In the genomic region with DNA sequence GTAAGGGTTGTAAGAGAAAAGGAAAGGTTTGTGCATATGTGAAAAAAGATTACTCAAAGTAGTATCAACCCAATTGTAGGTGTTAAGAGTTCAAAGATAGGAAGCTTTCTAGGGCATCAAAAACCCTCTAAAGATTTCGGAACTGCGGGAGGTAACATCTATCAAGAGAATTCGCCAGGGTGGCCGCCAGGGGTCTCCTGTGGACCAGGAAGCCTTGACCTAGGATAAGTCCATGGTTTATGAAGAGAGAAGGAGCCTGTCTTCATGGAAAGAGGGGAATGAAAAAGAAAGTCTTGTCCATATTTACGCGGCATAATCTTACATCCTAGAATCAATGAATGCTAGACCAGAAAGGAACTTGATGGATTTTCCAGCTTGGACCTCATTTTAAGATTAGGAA, we compare ENCODE assay signal across 7 cellular contexts.
A peak's percentile ranks its signal among the peaks of the same experiment; 100 is the strongest.
DNase-seq lines count a peak whose midpoint lies in the region; ATAC-seq and TF ChIP-seq lines count a peak whose summit lies in the region.

No MANE protein-coding gene starts in this region.

- intact Hi-C loops in PC-9 (cut with micrococcal nuclease; ENCODE audit: unreplicated experiment): loop anchor here (1.0 to 10.0 kb wide), 3 partner anchors 720 to 1975 kb away; no protein-coding TSS in a partner anchor

- peaks cover 27% of the 10 kb centered on the region for H3K27me3 Mint-ChIP-seq in mesothelial cell of epicardium (ENCODE audit: low read depth)

- ATAC-seq in HG02884 (IDR thresholded peaks at IDR 0.05; ENCODE audit: unreplicated experiment) (peak; percentile 53), HG03378 (IDR thresholded peaks at IDR 0.05; ENCODE audit: unreplicated experiment) (no peak)

- POLR2A ChIA-PET in PC-9 (lab: Charles Lee; ENCODE audit: unreplicated experiment): no interaction called here

- no peak overlapping the region for H3K27ac Mint-ChIP-seq in mesothelial cell of epicardium

- no peaks in the 10 kb centered on the region for H3K9me3 Mint-ChIP-seq in mesothelial cell of epicardium

- no peaks in the 10 kb centered on the region for H3K36me3 ChIP-seq in PC-9 (ENCODE audit: low read depth)

- no peaks in the 10 kb centered on the region for H3K4me1 Mint-ChIP-seq in mesothelial cell of epicardium

- no peaks in the 10 kb centered on the region for H3K4me1 ChIP-seq in PC-9 (replicated peaks; ENCODE audit: insufficient read depth)

- H4K20me1 ChIP-seq in PC-9 (ENCODE audit: insufficient read depth): no peaks in the 10 kb centered on the region

- no peaks in the 10 kb centered on the region for H3K27me3 ChIP-seq in PC-9 (ENCODE audit: insufficient read depth, low read depth)

- no peak overlapping the region for H3K4me3 Mint-ChIP-seq in mesothelial cell of epicardium

- H3K4me3 ChIP-seq in PC-9: no peak overlapping the region
- H3K4me3 ChIP-seq in coronary artery: no peak overlapping the region

- no peak overlapping the region for H3K27ac ChIP-seq in PC-9
- no peak overlapping the region for H3K27ac ChIP-seq in coronary artery

- no peaks in the 10 kb centered on the region for H3K79me2 ChIP-seq in PC-9 (ENCODE audit: low read depth)

- peak in 1 of 2 experiments; percentile 37 for DNase-seq in PC-9
- no peak for DNase-seq in coronary artery (ENCODE audit: low spot score)
- DNase-seq in mesothelial cell of epicardium (ENCODE audit: low spot score in 2 of 2, unreplicated experiment in 2 of 2): peak in 1 of 2 experiments; percentile 59
- no peak for DNase-seq in putamen (ENCODE audit: low spot score)

- no peaks in the 10 kb centered on the region for H3K36me3 Mint-ChIP-seq in mesothelial cell of epicardium

- H3F3A ChIP-seq in PC-9 (ENCODE audit: insufficient read depth, low read depth): no peaks in the 10 kb centered on the region

- H3K9me3 ChIP-seq in PC-9 (ENCODE audit: insufficient read depth, low read depth): no peaks in the 10 kb centered on the region

- TF ChIP-seq CTCF in GM12874 (IDR thresholded peaks at IDR 0.05; ENCODE audit: insufficient read depth, low read depth, low read length) (peak; percentile 49), PC-9 (conservative IDR thresholded peaks at IDR 0.05) (peak; percentile 53), coronary artery (IDR thresholded peaks at IDR 0.05) (peak; percentile 22), mesothelial cell of epicardium (IDR thresholded peaks at IDR 0.05; ENCODE audit: unreplicated experiment) (peak; percentile 41)

- H3K9me2 ChIP-seq in PC-9 (ENCODE audit: insufficient read depth): no peaks in the 10 kb centered on the region; the same call in 1 of the 2 replicates

- no TSS peak for BruUV-seq in PC-9 (replicated peaks; lab: Mats Ljungman, UMichigan)

- no peak overlapping the region for H2AFZ ChIP-seq in PC-9

- CTCF ChIA-PET in PC-9 (lab: Charles Lee): no interaction called here

- H3K4me2 ChIP-seq in PC-9: no peak overlapping the region
